8 cellular contexts compared by ENCODE assay signal in genomic region chr22:21001601-21002325, GRCh38. TPM values are rescaled to one million over a fixed set of nuclear protein-coding genes. Genes with fewer than 3 reads are reported as not detected.
DNase-seq lines count a peak whose midpoint lies in the region; ATAC-seq, FAIRE-seq and TF ChIP-seq lines count a peak whose summit lies in the region.

Gene THAP7, minus strand, starts transcription at chr22:21002118. Its CDS starts 207 bp downstream, at chr22:21001911.

- DNase-seq in GM18507 (ENCODE audit: extremely low spot score, insufficient read length, low read depth) (peak; percentile 93), NCI-H1930 (lab: John Stamatoyannopoulos, UW) (peak; percentile 87 to 96), anterior cingulate cortex (lab: John Stamatoyannopoulos, UW) (peak; percentile 86 to 99 (median 95)), right atrium auricular region (ENCODE audit: low spot score) (peak; percentile 98), pulmonary artery endothelial cell (ENCODE audit: low read depth, low spot score) (peak; percentile 76), urothelium cell line (ENCODE audit: low spot score) (peak; percentile 99)

- TF ChIP-seq CTCF in right atrium auricular region (IDR thresholded peaks at IDR 0.05) = no peak

- H3K4me3 ChIP-seq in right atrium auricular region = peak within 1 kb of the TSS; percentile 76 to 77

- H3K27me3 ChIP-seq in right atrium auricular region = no peaks in the 10 kb centered on the region

- peaks cover 0 to 34% of the 10 kb centered on the region in 2 donors for H3K4me1 ChIP-seq in right atrium auricular region

- peak; percentile 70 for ATAC-seq in HG02973 (IDR thresholded peaks at IDR 0.05; ENCODE audit: unreplicated experiment)

- no peaks in the 10 kb centered on the region for H3K9me3 ChIP-seq in right atrium auricular region

- peak; percentile 94 for FAIRE-seq in GM18507 (lab: Jason Lieb, UNC)
- peak; percentile 99 for FAIRE-seq in urothelium cell line (lab: Jason Lieb, UNC)

- H3K27ac ChIP-seq in right atrium auricular region = peak within 1 kb of the TSS; percentile 97 to 99

- intact Hi-C loops in T-helper 2 cell treated with Interferon-gamma antibody and Interleukin-4, amounts not matched to agents 100 ng/mL and 5 ng/mL, for 36 hours (cut with micrococcal nuclease) = loop anchor here (1.0 to 10.0 kb wide), 4 partner anchors 13 to 643 kb away; partner anchors contain the start of genes LZTR1, PI4KA and SDF2L1

- H3K36me3 ChIP-seq in right atrium auricular region = peaks cover 31% of the 10 kb centered on the region

RNA-seq across cellular contexts. Expression of gene THAP7, which starts in this region (rescaled TPM):
- 30.9 and 31.8 TPM in 2 replicates for total RNA-seq in T-helper 2 cell treated with Interferon-gamma antibody and Interleukin-4, amounts not matched to agents 100 ng/mL and 5 ng/mL, for 36 hours
- 10 to 100 TPM; 39.8 to 51.1 TPM for total RNA-seq in right atrium auricular region
- 16.2 and 18.8 TPM in 2 replicates for total RNA-seq in pulmonary artery endothelial cell

Comparison
In these comparisons a context has a peak if more than half of its experiments do, and no peak if none do; other contexts are left out.
1. Peak in every context shown above with its lines: DNase-seq, ATAC-seq, H3K4me3 ChIP-seq and H3K27ac ChIP-seq.